Comparison of ENCODE assay signal across 33 cellular contexts in the genomic region with DNA sequence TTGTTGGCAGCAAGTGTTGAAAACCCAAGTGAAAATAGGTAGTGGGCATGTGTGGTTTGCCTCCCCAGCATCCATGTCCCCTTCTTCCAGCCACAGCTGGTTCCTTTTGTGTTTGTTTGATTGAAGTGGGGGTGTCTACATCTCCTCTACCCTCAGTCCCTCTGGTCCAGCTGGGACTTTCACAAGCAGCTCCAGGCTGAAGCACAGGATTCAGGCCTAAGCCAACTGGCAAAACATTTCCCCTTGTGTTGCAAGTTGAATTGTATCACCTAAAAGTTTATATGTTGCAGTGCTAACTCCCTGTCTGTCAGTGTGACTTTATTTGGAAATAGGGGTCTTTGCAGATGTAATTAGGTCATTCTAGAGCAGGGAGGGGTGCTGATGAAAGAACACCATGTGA.
"Had no signal": no experiment of that assay in that cellular context is flagged by ENCODE, and none has a peak within 500 bp of the region (broad histone marks: within the 10 kb centered on the region; RNA-seq: fewer than 3 reads in every experiment).

No MANE protein-coding gene starts in this region.

- ATAC-seq: activated naive CD4-positive, alpha-beta T cell treated with anti-CD3 and anti-CD28 coated beads, Interleukin-2, amount 50 U/mL, for 72 hours; activated naive CD8-positive, alpha-beta T cell treated with anti-CD3 and anti-CD28 coated beads, Interleukin-2, amount 50 U/mL, for 24 hours; activated T-cell treated with anti-CD3 and anti-CD28 coated beads, Interleukin-2, amount 50 U/mL, for 4 hours; activated T-cell treated with anti-CD3 and anti-CD28 coated beads, Interleukin-2, amount 50 U/mL, for 72 hours; activated T-helper 17 cell treated with anti-CD3 and anti-CD28 coated beads, Interleukin-2, amount 50 U/mL, for 72 hours; body of pancreas had no signal

- H3K4me1 ChIP-seq: adrenal gland, ascending aorta, body of pancreas, breast epithelium had no signal

- H3K9me3 ChIP-seq: adrenal gland, ascending aorta, body of pancreas, breast epithelium had no signal

- H3K27ac ChIP-seq: ascending aorta, body of pancreas, brain microvascular endothelial cell, cardiac muscle cell had no signal

- DNase-seq: activated effector memory CD4-positive, alpha-beta T cell treated with anti-CD3 and anti-CD28 coated beads, Interleukin-2, amount 50 U/mL, for 16 hours; activated effector memory CD4-positive, alpha-beta T cell treated with Interleukin-2 at 50 U/mL for 16 hours; activated gamma-delta T cell; activated gamma-delta T cell treated with Interleukin-2 at 50 U/mL for 16 hours; activated naive CD4-positive, alpha-beta T cell; activated naive CD4-positive, alpha-beta T cell treated with anti-CD3 and anti-CD28 coated beads for 36 hours; activated naive CD4-positive, alpha-beta T cell treated with anti-CD3 and anti-CD28 coated beads, Interleukin-2, amount 10 ng/mL, durations not matched to agents 7 days and 5 days; activated naive CD4-positive, alpha-beta T cell treated with anti-CD3 and anti-CD28 coated beads, Interleukin-2, amount 50 U/mL, for 16 hours; activated naive CD4-positive, alpha-beta T cell treated with Interleukin-2 at 50 U/mL for 16 hours; activated naive CD8-positive, alpha-beta T cell treated with anti-CD3 and anti-CD28 coated beads for 36 hours; activated naive CD8-positive, alpha-beta T cell treated with anti-CD3 and anti-CD28 coated beads, Interleukin-2, amount 10 ng/mL, durations not matched to agents 7 days and 5 days; activated naive CD8-positive, alpha-beta T cell treated with anti-CD3 and anti-CD28 coated beads, Interleukin-2, amount 50 U/mL, for 24 hours; activated T-cell treated with anti-CD3 and anti-CD28 coated beads for 4 hours; activated T-cell treated with anti-CD3 and anti-CD28 coated beads, Interleukin-2, amount 50 U/mL, for 1 hour; activated T-cell treated with anti-CD3 and anti-CD28 coated beads, Interleukin-2, amount 50 U/mL, for 24 hours; activated T-cell treated with anti-CD3 and anti-CD28 coated beads, Interleukin-2, amount 50 U/mL, for 4 hours; activated T-cell treated with anti-CD3 and anti-CD28 coated beads, Interleukin-2, amount 50 U/mL, for 48 hours; activated T-cell treated with anti-CD3 and anti-CD28 coated beads, Interleukin-2, amount 50 U/mL, for 72 hours; adrenal gland; amniotic stem cell; amygdala; anterior cingulate cortex; aorta; body of pancreas; brain microvascular endothelial cell; caudate nucleus; central memory CD4-positive, alpha-beta T cell; cerebellar nuclear complex had no signal

- H3K27me3 ChIP-seq: adrenal gland, ascending aorta, body of pancreas, brain microvascular endothelial cell, breast epithelium, cardiac muscle cell had no signal

- H3K36me3 ChIP-seq: adrenal gland, ascending aorta, brain microvascular endothelial cell, breast epithelium, cardiac muscle cell had no signal

- H3K4me3 ChIP-seq: adrenal gland, ascending aorta, body of pancreas, breast epithelium, cardiac muscle cell had no signal
